Comparison of ENCODE assay signal across 28 cellular contexts in genomic region chr1:95636897-95637296, GRCh38.
"Had no signal": no experiment of that assay in that cellular context is flagged by ENCODE, and none has a peak within 500 bp of the region (broad histone marks: within the 10 kb centered on the region; RNA-seq: fewer than 3 reads in every experiment).

No MANE protein-coding gene starts in this region.

- H3K4me3 Mint-ChIP-seq: immature natural killer cell; mesothelial cell of epicardium; naive B cell; natural killer cell; nephron progenitor cell; neural progenitor cell; stimulated activated memory B cell treated with anti-CD40 and anti-IgM and Interleukin-4, amounts not matched to agents 10 μg/mL and 1 μg/mL and 100 μg/mL, for 72 hours; stimulated activated naive CD8-positive, alpha-beta T cell treated with anti-CD3 and anti-CD28 coated beads, Interleukin-15, amount 100 ng/mL, for 72 hours; type B pancreatic cell had no signal

- H3K9me3 ChIP-seq: left lung, lower lobe of right lung, neutrophil, right atrium auricular region, right lobe of liver, tibial nerve, uterus had no signal

- H3K9me3 Mint-ChIP-seq: mesothelial cell of epicardium; nephron progenitor cell; neural progenitor cell; stimulated activated memory B cell treated with anti-CD40 and anti-IgM and Interleukin-4, amounts not matched to agents 10 μg/mL and 1 μg/mL and 100 μg/mL, for 72 hours; type B pancreatic cell had no signal

- ATAC-seq: left colon; left lung; lower lobe of right lung; natural killer cell; right lobe of liver; stimulated activated memory B cell treated with anti-CD40 and anti-IgM and Interleukin-4, amounts not matched to agents 10 μg/mL and 1 μg/mL and 100 μg/mL, for 72 hours; stimulated activated naive CD8-positive, alpha-beta T cell treated with anti-CD3 and anti-CD28 coated beads, Interleukin-15, amount 100 ng/mL, for 72 hours had no signal

- H3K27me3 ChIP-seq: left lung, neural progenitor cell, neutrophil, right atrium auricular region, right lobe of liver, tibial nerve, uterus had no signal

- H3K4me2 ChIP-seq: neural progenitor cell, smooth muscle cell had no signal

- H3K36me3 ChIP-seq: left lung, lower lobe of right lung, neural progenitor cell, neutrophil, right atrium auricular region, right lobe of liver, tibial nerve, uterus had no signal

- H3K4me1 Mint-ChIP-seq: immature natural killer cell; naive B cell; natural killer cell; neural progenitor cell; stimulated activated memory B cell treated with anti-CD40 and anti-IgM and Interleukin-4, amounts not matched to agents 10 μg/mL and 1 μg/mL and 100 μg/mL, for 72 hours; stimulated activated naive CD8-positive, alpha-beta T cell treated with anti-CD3 and anti-CD28 coated beads, Interleukin-15, amount 100 ng/mL, for 72 hours had no signal

- H3K4me3 ChIP-seq: left lung, lower lobe of right lung, neural progenitor cell, right atrium auricular region, right lobe of liver, smooth muscle cell, tibial nerve, uterus had no signal

- H2AFZ ChIP-seq: neural progenitor cell had no signal

- H3K36me3 Mint-ChIP-seq: immature natural killer cell; mesothelial cell of epicardium; naive B cell; natural killer cell; neural progenitor cell; stimulated activated memory B cell treated with anti-CD40 and anti-IgM and Interleukin-4, amounts not matched to agents 10 μg/mL and 1 μg/mL and 100 μg/mL, for 72 hours; type B pancreatic cell had no signal

- H3K27ac ChIP-seq: left lung, lower lobe of right lung, neural progenitor cell, neutrophil, right atrium auricular region, right lobe of liver, tibial nerve, uterus had no signal

- H3K27ac Mint-ChIP-seq: immature natural killer cell; mesothelial cell of epicardium; naive B cell; natural killer cell; nephron progenitor cell; neural progenitor cell; progenitor cell of endocrine pancreas; stimulated activated memory B cell treated with anti-CD40 and anti-IgM and Interleukin-4, amounts not matched to agents 10 μg/mL and 1 μg/mL and 100 μg/mL, for 72 hours; stimulated activated naive CD8-positive, alpha-beta T cell treated with anti-CD3 and anti-CD28 coated beads, Interleukin-15, amount 100 ng/mL, for 72 hours; type B pancreatic cell had no signal

- H3K4me1 ChIP-seq: left lung, neural progenitor cell, right atrium auricular region, tibial nerve, uterus had no signal

- H3K27me3 Mint-ChIP-seq: naive B cell; progenitor cell of endocrine pancreas; stimulated activated memory B cell treated with anti-CD40 and anti-IgM and Interleukin-4, amounts not matched to agents 10 μg/mL and 1 μg/mL and 100 μg/mL, for 72 hours; stimulated activated naive CD8-positive, alpha-beta T cell treated with anti-CD3 and anti-CD28 coated beads, Interleukin-15, amount 100 ng/mL, for 72 hours; type B pancreatic cell had no signal

- DNase-seq: immature natural killer cell; kidney; left colon; left lung; lower lobe of right lung; mesendoderm; naive B cell; natural killer cell; nephron progenitor cell; occipital lobe; right lobe of liver; stimulated activated CD4-positive, alpha-beta T cell treated with anti-CD3 and anti-CD28 coated beads, Interleukin-1b, Interleukin-23, amount 100 ng/mL, for 48 hours; stimulated activated CD4-positive, alpha-beta T cell treated with anti-CD3 and anti-CD28 coated beads, Interleukin-2, amount 100 ng/mL, for 48 hours; stimulated activated CD4-positive, alpha-beta T cell treated with anti-CD3 and anti-CD28 coated beads, Interleukin-4, amount 100 ng/mL, for 4 hours; stimulated activated CD8-positive, alpha-beta memory T cell treated with anti-CD3 and anti-CD28 coated beads, Interleukin-4, amount 100 ng/mL, for 48 hours; stimulated activated naive CD4-positive, alpha-beta T cell treated with Interleukin-2 at 50 U/mL for 16 hours; stimulated activated naive CD8-positive, alpha-beta T cell treated with anti-CD3 and anti-CD28 coated beads, Interleukin-15, amount 100 ng/mL, for 72 hours; substantia nigra; uterus had no signal

- H3K9ac ChIP-seq: neural progenitor cell had no signal
